Comparison of ENCODE assay signal across 22 cellular contexts in the genomic region with DNA sequence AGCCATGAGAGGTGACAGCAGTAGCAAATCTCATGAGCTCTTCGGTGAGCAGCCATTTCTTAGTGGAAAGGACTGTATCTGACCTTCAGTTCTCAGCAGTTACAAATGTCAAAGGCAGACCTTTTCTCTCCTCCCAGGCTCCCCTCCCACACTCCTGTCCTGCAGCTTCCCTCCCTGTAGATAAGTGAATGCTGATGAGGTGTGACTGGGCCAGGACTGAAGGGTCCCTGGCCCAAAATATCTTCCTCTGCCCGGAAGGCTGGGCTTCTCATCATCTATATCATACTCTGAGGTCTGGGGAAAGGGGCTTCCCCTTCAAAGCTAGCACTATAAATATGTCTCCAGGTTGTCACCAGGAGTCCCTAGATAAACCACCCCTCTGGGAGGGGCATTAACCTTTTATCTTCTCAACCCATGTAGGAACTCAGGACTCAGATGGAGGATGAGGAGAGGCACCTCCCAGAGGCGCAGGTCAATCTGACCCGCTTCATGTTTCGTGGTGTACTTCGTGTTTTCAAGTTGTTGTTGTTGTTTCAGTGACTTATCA. TPM values are rescaled to one million over a fixed set of nuclear protein-coding genes. Genes with fewer than 3 reads are reported as not detected.
"Had no signal": no experiment of that assay in that cellular context is flagged by ENCODE, and none has a peak within 500 bp of the region (broad histone marks: within the 10 kb centered on the region; RNA-seq: fewer than 3 reads in every experiment).

No MANE protein-coding gene starts in this region.

- H3K9me3 Mint-ChIP-seq: memory B cell had no signal

- FAIRE-seq: endothelial cell of umbilical vein, pancreas, urothelium cell line had no signal

- H3K4me1 ChIP-seq: pancreas had no signal

- H3K27ac ChIP-seq: breast epithelium, heart right ventricle, pancreas, tibial artery, WERI-Rb-1 had no signal

- H3K9me3 ChIP-seq: breast epithelium, esophagus squamous epithelium, heart right ventricle, pancreas, tibial artery had no signal

- H3K27me3 ChIP-seq: breast epithelium, esophagus squamous epithelium, heart right ventricle, pancreas, tibial artery had no signal

- H3K27ac Mint-ChIP-seq: activated CD8-positive, alpha-beta memory T cell treated with anti-CD3 and anti-CD28 coated beads, Interleukin-2, amount 10 ng/mL, durations not matched to agents 7 days and 5 days; activated naive CD8-positive, alpha-beta T cell; memory B cell had no signal

- H3K4me3 Mint-ChIP-seq: activated CD8-positive, alpha-beta memory T cell treated with anti-CD3 and anti-CD28 coated beads, Interleukin-2, amount 10 ng/mL, durations not matched to agents 7 days and 5 days; activated naive CD8-positive, alpha-beta T cell; memory B cell; naive thymus-derived CD4-positive, alpha-beta T cell had no signal

- ATAC-seq: activated CD8-positive, alpha-beta memory T cell treated with anti-CD3 and anti-CD28 coated beads, Interleukin-2, amount 10 ng/mL, durations not matched to agents 7 days and 5 days; naive thymus-derived CD4-positive, alpha-beta T cell; pancreas had no signal

- H3K4me2 ChIP-seq: smooth muscle cell had no signal

- DNase-seq: activated CD4-positive, alpha-beta T cell treated with anti-CD3 and anti-CD28 coated beads, Interleukin-2, amount 50 U/mL, for 4 hours; activated CD8-positive, alpha-beta memory T cell treated with anti-CD3 and anti-CD28 coated beads, Interleukin-2, amount 10 ng/mL, durations not matched to agents 7 days and 5 days; effector CD4-positive, alpha-beta T cell; esophagus squamous epithelium; heart right ventricle; kidney glomerular epithelial cell; naive thymus-derived CD4-positive, alpha-beta T cell; pancreas; stimulated activated CD4-positive, alpha-beta T cell treated with anti-CD3 and anti-CD28 coated beads, Interleukin-4, amount 100 ng/mL, for 24 hours; stimulated activated naive CD4-positive, alpha-beta T cell; substantia nigra; T-helper 2 cell; WERI-Rb-1 had no signal

- H3K36me3 ChIP-seq: breast epithelium, esophagus squamous epithelium, heart right ventricle, pancreas, tibial artery, WERI-Rb-1 had no signal

- H3K4me3 ChIP-seq: breast epithelium, esophagus squamous epithelium, heart right ventricle, pancreas, smooth muscle cell, tibial artery had no signal

- H3K36me3 Mint-ChIP-seq: activated CD8-positive, alpha-beta memory T cell treated with anti-CD3 and anti-CD28 coated beads, Interleukin-2, amount 10 ng/mL, durations not matched to agents 7 days and 5 days; activated naive CD8-positive, alpha-beta T cell; memory B cell; naive thymus-derived CD4-positive, alpha-beta T cell had no signal

RNA-seq across cellular contexts. Expression of gene FALEC, which starts 30.0 kb away (rescaled TPM):
- total RNA-seq: endothelial cell of umbilical vein, liver, pancreas, sciatic nerve, smooth muscle cell had no signal
- polyA plus RNA-seq: endothelial cell of umbilical vein, heart right ventricle, liver, pancreas had no signal

RNA-seq across cellular contexts. Expression of gene ECM1, which starts 37.6 kb away (rescaled TPM):
- polyA plus RNA-seq: naive thymus-derived CD4-positive, alpha-beta T cell had no signal
